In the genomic region with DNA sequence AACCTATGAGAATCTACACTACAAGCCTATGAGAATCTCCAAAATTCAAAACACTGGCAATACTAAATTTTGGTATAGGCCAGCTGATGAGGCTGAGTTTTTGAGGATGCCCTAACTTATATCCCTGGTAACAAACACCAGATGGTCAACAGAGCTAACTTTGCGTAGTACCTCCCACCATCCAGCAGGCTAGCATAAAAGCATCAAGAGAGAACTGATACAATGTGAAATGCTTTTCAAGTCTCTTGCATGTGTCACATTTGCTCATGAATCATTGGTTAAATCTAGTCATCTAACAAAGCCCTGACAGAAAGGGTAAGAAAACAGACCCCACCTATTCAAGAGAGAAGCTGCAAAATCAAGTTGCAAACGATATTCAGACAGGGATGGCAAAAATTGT, we compare ENCODE assay signal across 16 cellular contexts.
DNase-seq lines count a peak whose midpoint lies in the region; ATAC-seq and TF ChIP-seq lines count a peak whose summit lies in the region.
"Had no signal": no experiment of that assay in that cellular context is flagged by ENCODE, and none has a peak within 500 bp of the region (broad histone marks: within the 10 kb centered on the region; RNA-seq: fewer than 3 reads in every experiment).

No MANE protein-coding gene starts in this region.

- H3K4me3 ChIP-seq in iPS DF 6.9 (ENCODE audit: low read length): no peak overlapping the region
- H3K4me3 ChIP-seq: lung, ovary had no signal

- H3K4me3 Mint-ChIP-seq in activated T-cell treated with anti-CD3 and anti-CD28 coated beads, Interleukin-2, amount 50 U/mL, for 4 hours: no peak overlapping the region
- H3K4me3 Mint-ChIP-seq: activated naive CD8-positive, alpha-beta T cell treated with anti-CD3 and anti-CD28 coated beads, Interleukin-2, amount 50 U/mL, for 24 hours; CD14-positive monocyte had no signal

- no CpG with 5 or more reads among the region's 2 CpGs for WGBS in iPS DF 6.9 (ENCODE audit: insufficient coverage, insufficient read length)

- DNase-seq in HuH-7.5 (ENCODE audit: low spot score) (peak; percentile 2), SW480 (ENCODE audit: low spot score) (peak; percentile 5), iPS DF 6.9 (ENCODE audit: low read depth, low spot score) (peak; percentile 13), nucleus accumbens (lab: John Stamatoyannopoulos, UW) (no peak)
- DNase-seq in effector CD8-positive, alpha-beta T cell (lab: John Stamatoyannopoulos, UW): no peak
- no peak for DNase-seq in activated T-cell treated with anti-CD3 and anti-CD28 coated beads, Interleukin-2, amount 50 U/mL, for 4 hours
- DNase-seq: activated naive CD8-positive, alpha-beta T cell treated with anti-CD3 and anti-CD28 coated beads, Interleukin-2, amount 50 U/mL, for 24 hours; head of caudate nucleus; ovary; stimulated activated CD4-positive, alpha-beta T cell treated with anti-CD3 and anti-CD28 coated beads, Interleukin-1b, Interleukin-23, amount 100 ng/mL, for 48 hours; stimulated activated naive CD4-positive, alpha-beta T cell treated with Interleukin-2 at 50 U/mL for 16 hours had no signal

- H3K36me3 ChIP-seq in iPS DF 6.9 (ENCODE audit: control insufficient read depth, insufficient read depth, low read length): no peaks in the 10 kb centered on the region
- H3K36me3 ChIP-seq: ovary had no signal

- TF ChIP-seq CTCF in C4-2B (conservative IDR thresholded peaks at IDR 0.05): peak; percentile 21

- H3K4me1 ChIP-seq in iPS DF 6.9 (ENCODE audit: control insufficient read depth, insufficient read depth, low read length): no peaks in the 10 kb centered on the region

- H3K9me3 Mint-ChIP-seq in activated T-cell treated with anti-CD3 and anti-CD28 coated beads, Interleukin-2, amount 50 U/mL, for 4 hours: peaks cover 27% of the 10 kb centered on the region

- H3K27ac ChIP-seq in C4-2B (no peak overlapping the region), iPS DF 6.9 (ENCODE audit: low read length) (no peak overlapping the region)
- H3K27ac ChIP-seq: ovary had no signal

- no peak for ATAC-seq in HG03280 (IDR thresholded peaks at IDR 0.05; ENCODE audit: unreplicated experiment)
- ATAC-seq in activated T-cell treated with anti-CD3 and anti-CD28 coated beads, Interleukin-2, amount 50 U/mL, for 4 hours: no peak
- ATAC-seq: activated naive CD8-positive, alpha-beta T cell treated with anti-CD3 and anti-CD28 coated beads, Interleukin-2, amount 50 U/mL, for 24 hours; Panc1 had no signal

- no peaks in the 10 kb centered on the region for H3K36me3 Mint-ChIP-seq in activated T-cell treated with anti-CD3 and anti-CD28 coated beads, Interleukin-2, amount 50 U/mL, for 4 hours (ENCODE audit: insufficient read depth)
- H3K36me3 Mint-ChIP-seq: CD14-positive monocyte had no signal

- no peaks in the 10 kb centered on the region for H3K27me3 Mint-ChIP-seq in activated T-cell treated with anti-CD3 and anti-CD28 coated beads, Interleukin-2, amount 50 U/mL, for 4 hours (ENCODE audit: low read depth)
- H3K27me3 Mint-ChIP-seq: activated naive CD8-positive, alpha-beta T cell treated with anti-CD3 and anti-CD28 coated beads, Interleukin-2, amount 50 U/mL, for 24 hours had no signal

- no peaks in the 10 kb centered on the region for H3K27me3 ChIP-seq in iPS DF 6.9 (ENCODE audit: control insufficient read depth, insufficient read depth, low read length)
- H3K27me3 ChIP-seq: ovary had no signal

- H3K9me3 ChIP-seq in iPS DF 6.9 (ENCODE audit: control insufficient read depth, insufficient read depth, low read length): no peaks in the 10 kb centered on the region
- H3K9me3 ChIP-seq: ovary had no signal

- H3K4me1 Mint-ChIP-seq in activated T-cell treated with anti-CD3 and anti-CD28 coated beads, Interleukin-2, amount 50 U/mL, for 4 hours (ENCODE audit: low read depth): no peaks in the 10 kb centered on the region
- H3K4me1 Mint-ChIP-seq: activated naive CD8-positive, alpha-beta T cell treated with anti-CD3 and anti-CD28 coated beads, Interleukin-2, amount 50 U/mL, for 24 hours; CD14-positive monocyte had no signal

Comparison
In these comparisons a context has a peak if more than half of its experiments do, and no peak if none do; other contexts are left out.
1. DNase-seq: peak in HuH-7.5 (single experiment), SW480 (single experiment) and iPS DF 6.9 (single experiment); none in effector CD8-positive, alpha-beta T cell (single experiment), nucleus accumbens (0 of 56) and activated T-cell treated with anti-CD3 and anti-CD28 coated beads, Interleukin-2, amount 50 U/mL, for 4 hours (single experiment).